1 cellular context compared by ENCODE assay signal in genomic region chr6:166553563-166554271, GRCh38.
TF ChIP-seq lines count a peak whose summit lies in the region.

No MANE protein-coding gene starts in this region.

TF ChIP-seq in WTC11, 78 proteins besides CTCF, POLR2A, EP300 and RAD21 (continued from another document):
- no peak for TF ChIP-seq FOXP4 (CRISPR knock-in tag; IDR thresholded peaks at IDR 0.05)
- no peak for TF ChIP-seq ZSCAN18 (CRISPR knock-in tag; IDR thresholded peaks at IDR 0.05)
- TF ChIP-seq TEAD4 (CRISPR knock-in tag; IDR thresholded peaks at IDR 0.05), result no peak
- TF ChIP-seq, protein P1, sequence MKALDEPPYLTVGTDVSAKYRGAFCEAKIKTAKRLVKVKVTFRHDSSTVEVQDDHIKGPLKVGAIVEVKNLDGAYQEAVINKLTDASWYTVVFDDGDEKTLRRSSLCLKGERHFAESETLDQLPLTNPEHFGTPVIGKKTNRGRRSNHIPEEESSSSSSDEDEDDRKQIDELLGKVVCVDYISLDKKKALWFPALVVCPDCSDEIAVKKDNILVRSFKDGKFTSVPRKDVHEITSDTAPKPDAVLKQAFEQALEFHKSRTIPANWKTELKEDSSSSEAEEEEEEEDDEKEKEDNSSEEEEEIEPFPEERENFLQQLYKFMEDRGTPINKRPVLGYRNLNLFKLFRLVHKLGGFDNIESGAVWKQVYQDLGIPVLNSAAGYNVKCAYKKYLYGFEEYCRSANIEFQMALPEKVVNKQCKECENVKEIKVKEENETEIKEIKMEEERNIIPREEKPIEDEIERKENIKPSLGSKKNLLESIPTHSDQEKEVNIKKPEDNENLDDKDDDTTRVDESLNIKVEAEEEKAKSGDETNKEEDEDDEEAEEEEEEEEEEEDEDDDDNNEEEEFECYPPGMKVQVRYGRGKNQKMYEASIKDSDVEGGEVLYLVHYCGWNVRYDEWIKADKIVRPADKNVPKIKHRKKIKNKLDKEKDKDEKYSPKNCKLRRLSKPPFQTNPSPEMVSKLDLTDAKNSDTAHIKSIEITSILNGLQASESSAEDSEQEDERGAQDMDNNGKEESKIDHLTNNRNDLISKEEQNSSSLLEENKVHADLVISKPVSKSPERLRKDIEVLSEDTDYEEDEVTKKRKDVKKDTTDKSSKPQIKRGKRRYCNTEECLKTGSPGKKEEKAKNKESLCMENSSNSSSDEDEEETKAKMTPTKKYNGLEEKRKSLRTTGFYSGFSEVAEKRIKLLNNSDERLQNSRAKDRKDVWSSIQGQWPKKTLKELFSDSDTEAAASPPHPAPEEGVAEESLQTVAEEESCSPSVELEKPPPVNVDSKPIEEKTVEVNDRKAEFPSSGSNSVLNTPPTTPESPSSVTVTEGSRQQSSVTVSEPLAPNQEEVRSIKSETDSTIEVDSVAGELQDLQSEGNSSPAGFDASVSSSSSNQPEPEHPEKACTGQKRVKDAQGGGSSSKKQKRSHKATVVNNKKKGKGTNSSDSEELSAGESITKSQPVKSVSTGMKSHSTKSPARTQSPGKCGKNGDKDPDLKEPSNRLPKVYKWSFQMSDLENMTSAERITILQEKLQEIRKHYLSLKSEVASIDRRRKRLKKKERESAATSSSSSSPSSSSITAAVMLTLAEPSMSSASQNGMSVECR (CRISPR knock-in tag; IDR thresholded peaks at IDR 0.05; ENCODE audit: borderline replicate concordance), result no peak
- no peak for TF ChIP-seq TP53 (CRISPR knock-in tag; IDR thresholded peaks at IDR 0.05)
